In genomic region chr19:3065675-3066357, GRCh38 we compare ENCODE assay signal across 9 cellular contexts. TPM values are rescaled to one million over a fixed set of nuclear protein-coding genes. Genes with fewer than 3 reads are reported as not detected.
DNase-seq lines count a peak whose midpoint lies in the region; ATAC-seq and TF ChIP-seq lines count a peak whose summit lies in the region.
"Had no signal": no experiment of that assay in that cellular context is flagged by ENCODE, and none has a peak within 500 bp of the region (broad histone marks: within the 10 kb centered on the region; RNA-seq: fewer than 3 reads in every experiment).

No MANE protein-coding gene starts in this region.

- DNase-seq in DMS53 treated with DMSO at 0.1 percent for 48 hours (lab: John Stamatoyannopoulos, UW; ENCODE audit: unreplicated experiment) (peak; percentile 33), nephron progenitor cell (no peak), T-helper 9 cell (no peak), DMS79 treated with DMSO at 0.1 percent for 48 hours (lab: John Stamatoyannopoulos, UW) (no peak)
- DNase-seq: gastrocnemius medialis had no signal

- peaks cover 2% of the 10 kb centered on the region for H3K36me3 Mint-ChIP-seq in brain
- peaks cover 2% of the 10 kb centered on the region for H3K36me3 Mint-ChIP-seq in nephron progenitor cell (ENCODE audit: low read depth)

- H3K4me1 Mint-ChIP-seq in brain = peaks cover 9% of the 10 kb centered on the region
- peaks cover 12% of the 10 kb centered on the region for H3K4me1 Mint-ChIP-seq in nephron progenitor cell

- peak overlapping the region in 4 of 5 experiments; percentile 54 to 67 (median 60) for H3K27ac Mint-ChIP-seq in brain
- no peak overlapping the region for H3K27ac Mint-ChIP-seq in nephron progenitor cell

- H3K9me3 Mint-ChIP-seq in brain (peaks cover 0 to 2% (median 0%) of the 10 kb centered on the region in 5 experiments), nephron progenitor cell (no peaks in the 10 kb centered on the region)

- no peaks in the 10 kb centered on the region for H3K27me3 Mint-ChIP-seq in brain
- peaks cover 55% of the 10 kb centered on the region for H3K27me3 Mint-ChIP-seq in nephron progenitor cell (ENCODE audit: low read depth, poor library complexity)

- ATAC-seq in GM19395 (IDR thresholded peaks at IDR 0.05; ENCODE audit: unreplicated experiment) (peak; percentile 70), HG03460 (IDR thresholded peaks at IDR 0.05; ENCODE audit: unreplicated experiment) (peak; percentile 62), HG03457 (IDR thresholded peaks at IDR 0.05; ENCODE audit: unreplicated experiment) (no peak)
- ATAC-seq: gastrocnemius medialis had no signal

- TF ChIP-seq CTCF in brain (conservative IDR thresholded peaks at IDR 0.05) (no peak), nephron progenitor cell (IDR thresholded peaks at IDR 0.05) (no peak)

- H3K4me3 Mint-ChIP-seq in brain (peak overlapping the region in 1 of 5 experiments; percentile 22), nephron progenitor cell (no peak overlapping the region)

RNA-seq across cellular contexts. Expression of gene TLE5, which starts 3.5 kb away (rescaled TPM):
- polyA plus RNA-seq in brain (ENCODE audit: insufficient read depth, low read depth, low replicate concordance) = 1,738 TPM

RNA-seq across cellular contexts. Expression of gene GNA11, which starts 28.3 kb away (rescaled TPM):
- 130 TPM for polyA plus RNA-seq in brain (ENCODE audit: insufficient read depth, low read depth, low replicate concordance)

RNA-seq across cellular contexts. Expression of gene TLE2, which starts 36.7 kb away (rescaled TPM):
- polyA plus RNA-seq in brain (ENCODE audit: insufficient read depth, low read depth, low replicate concordance) = 139 TPM
